Comparison of ENCODE assay signal across 19 cellular contexts in the genomic region with DNA sequence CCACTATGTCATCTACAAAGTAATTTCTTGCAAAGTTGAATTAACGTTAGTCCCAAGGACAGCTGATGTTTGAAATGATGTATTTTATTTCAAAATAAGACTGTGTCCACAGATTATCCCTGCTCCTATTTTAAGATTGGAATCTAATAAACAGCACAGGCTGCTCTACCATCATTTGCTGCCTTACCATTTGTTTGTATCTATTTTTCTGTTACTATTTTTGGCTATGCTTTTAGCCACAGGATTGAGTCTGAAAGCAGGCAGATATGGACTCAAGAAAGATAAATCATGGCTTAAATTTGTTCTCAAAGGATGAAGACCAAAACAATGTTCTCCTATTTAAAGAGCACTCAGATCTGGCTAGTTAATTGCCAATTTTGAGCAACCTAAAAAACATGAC.
DNase-seq lines count a peak whose midpoint lies in the region; ATAC-seq, FAIRE-seq and TF ChIP-seq lines count a peak whose summit lies in the region.
"Had no signal": no experiment of that assay in that cellular context is flagged by ENCODE, and none has a peak within 500 bp of the region (broad histone marks: within the 10 kb centered on the region; RNA-seq: fewer than 3 reads in every experiment).

No MANE protein-coding gene starts in this region.

- H2BK15ac ChIP-seq in H1 (ENCODE audit: low read length) = no peak overlapping the region

- FAIRE-seq in H1 (lab: Jason Lieb, UNC) = no peak

- peak overlapping the region in 2 of 3 experiments; percentile 15 to 73 for H3K4me3 Mint-ChIP-seq in nephron
- no peak overlapping the region for H3K4me3 Mint-ChIP-seq in T-helper 2 cell treated with Interferon-gamma antibody and Interleukin-4, amounts not matched to agents 5 μg/mL and 100 μg/mL, for 36 hours
- H3K4me3 Mint-ChIP-seq: CD4-positive, alpha-beta memory T cell had no signal

- no peak overlapping the region for H4K5ac ChIP-seq in H1 (ENCODE audit: insufficient read length, low read depth, low read length)

- no peak overlapping the region for H2BK12ac ChIP-seq in H1 (ENCODE audit: low read depth, low read length)

- H3K27ac Mint-ChIP-seq in nephron = peak overlapping the region; percentile 77 to 86 (median 84)
- no peak overlapping the region for H3K27ac Mint-ChIP-seq in T-helper 2 cell treated with Interferon-gamma antibody and Interleukin-4, amounts not matched to agents 5 μg/mL and 100 μg/mL, for 36 hours
- H3K27ac Mint-ChIP-seq: CD4-positive, alpha-beta memory T cell had no signal

- TF ChIP-seq RAD21 in H1 (IDR thresholded peaks at IDR 0.05 in 1 of 2, conservative IDR thresholded peaks at IDR 0.05 in 1 of 2; ENCODE audit: low read depth in 2 of 2, low read length in 2 of 2) = no peak

- H2BK120ac ChIP-seq in H1 (replicated peaks; ENCODE audit: low read depth, low read length) = no peak overlapping the region

- no peaks in the 10 kb centered on the region for H3K27me3 Mint-ChIP-seq in nephron (ENCODE audit: low read depth)
- H3K27me3 Mint-ChIP-seq in T-helper 2 cell treated with Interferon-gamma antibody and Interleukin-4, amounts not matched to agents 5 μg/mL and 100 μg/mL, for 36 hours (ENCODE audit: low read depth) = peaks cover 2% of the 10 kb centered on the region

- H2BK20ac ChIP-seq in H1 (ENCODE audit: low read length) = no peak overlapping the region

- TF ChIP-seq CTCF in H1 (IDR thresholded peaks at IDR 0.05; ENCODE audit: control extremely low read depth in 1 of 3, insufficient read depth in 1 of 3, low read depth in 1 of 3, low read length in 3 of 3) = no peak
- TF ChIP-seq CTCF in nephron (IDR thresholded peaks at IDR 0.05; ENCODE audit: unreplicated experiment in 3 of 3) = no peak

- H3K4me3 ChIP-seq in H1 (ENCODE audit: extremely low read depth in 1 of 4, insufficient read depth in 2 of 4, low read depth in 3 of 4, low read length in 4 of 4) = no peak overlapping the region
- H3K4me3 ChIP-seq: GM23248 had no signal

- POLR2A ChIA-PET in H1 (lab: Charles Lee; ENCODE audit: partially characterized antibody) = no interaction called here

- CTCF ChIA-PET in H1 (lab: Charles Lee; ENCODE audit: partially characterized antibody) = interaction anchor here (2.0 kb wide), 1 partner anchor 15 kb away, joined by 8 read pairs; no protein-coding TSS in a partner anchor

- no peak overlapping the region for H4K8ac ChIP-seq in H1 (ENCODE audit: extremely low read depth, insufficient read depth, low read length)

- H3K9me3 Mint-ChIP-seq in nephron = peaks cover 8% of the 10 kb centered on the region
- H3K9me3 Mint-ChIP-seq in T-helper 2 cell treated with Interferon-gamma antibody and Interleukin-4, amounts not matched to agents 5 μg/mL and 100 μg/mL, for 36 hours = no peaks in the 10 kb centered on the region

- peaks cover 37% of the 10 kb centered on the region for H3K4me1 Mint-ChIP-seq in nephron
- H3K4me1 Mint-ChIP-seq in T-helper 2 cell treated with Interferon-gamma antibody and Interleukin-4, amounts not matched to agents 5 μg/mL and 100 μg/mL, for 36 hours (ENCODE audit: low read depth) = no peaks in the 10 kb centered on the region
- H3K4me1 Mint-ChIP-seq: CD4-positive, alpha-beta memory T cell had no signal

- H3K27me3 ChIP-seq in H1 (replicated peaks in 1 of 4; ENCODE audit: control insufficient read depth in 3 of 4, extremely low read depth in 1 of 4, insufficient read depth in 3 of 4, low read length in 3 of 4) = no peaks in the 10 kb centered on the region
- H3K27me3 ChIP-seq: BE2C had no signal

- no peaks in the 10 kb centered on the region; the same call in 1 of the 2 replicates for H3K23me2 ChIP-seq in H1 (ENCODE audit: low read depth, low read length)

- no peak overlapping the region for H3K23ac ChIP-seq in H1 (ENCODE audit: insufficient read length)

- no peak for DNase-seq in H1 (ENCODE audit: low read depth in 1 of 2, low spot score in 2 of 2)
- DNase-seq in activated CD4-positive, alpha-beta T cell treated with anti-CD3 and anti-CD28 coated beads for 48 hours = no peak
- DNase-seq in activated naive CD4-positive, alpha-beta T cell treated with anti-CD3 and anti-CD28 coated beads, Interleukin-2, amount 50 U/mL, for 16 hours = no peak
- DNase-seq in T-helper 2 cell treated with Interferon-gamma antibody and Interleukin-4, amounts not matched to agents 5 μg/mL and 100 μg/mL, for 36 hours (ENCODE audit: low spot score) = no peak
- DNase-seq: BE2C; CD4-positive, alpha-beta memory T cell; GM23248; IMR-90; Karpas-422; NCI-H1105; NCI-H1694 treated with DMSO at 0.1 percent for 48 hours; NCI-H345; NCI-H526 treated with DMSO at 0.1 percent for 48 hours; NK-92 treated with Interleukin-12 subunit alpha and Interleukin-12 subunit beta, amount 100 ng/mL, for 24 hours; SHP77; SK-N-SH had no signal

- no peaks in the 10 kb centered on the region for H3K36me3 Mint-ChIP-seq in nephron (ENCODE audit: low read depth)
- H3K36me3 Mint-ChIP-seq in T-helper 2 cell treated with Interferon-gamma antibody and Interleukin-4, amounts not matched to agents 5 μg/mL and 100 μg/mL, for 36 hours (ENCODE audit: low read depth) = no peaks in the 10 kb centered on the region
- H3K36me3 Mint-ChIP-seq: CD4-positive, alpha-beta memory T cell had no signal

- H3K36me3 ChIP-seq in H1 (ENCODE audit: control insufficient read depth in 2 of 4, insufficient read depth in 4 of 4, low read length in 3 of 4) = no peaks in the 10 kb centered on the region
- H3K36me3 ChIP-seq: BE2C had no signal

- no peaks in the 10 kb centered on the region for H3K79me2 ChIP-seq in H1 (ENCODE audit: control insufficient read depth in 1 of 2, insufficient read depth in 2 of 2, low read length in 2 of 2)

- H4K91ac ChIP-seq in H1 (replicated peaks; ENCODE audit: insufficient read length, low read length) = no peak overlapping the region

- no peak overlapping the region for H2AK5ac ChIP-seq in H1 (ENCODE audit: low read depth, low read length)

- no peaks in the 10 kb centered on the region for H4K20me1 ChIP-seq in H1 (replicated peaks in 1 of 2; ENCODE audit: control insufficient read depth in 1 of 2, insufficient read depth in 2 of 2, low read length in 2 of 2)

- H3K56ac ChIP-seq in H1 (replicated peaks; ENCODE audit: insufficient read length, low read depth, low read length) = no peak overlapping the region

- ATAC-seq in HG02852 (IDR thresholded peaks at IDR 0.05; ENCODE audit: unreplicated experiment) (peak; percentile 7), GM18907 (IDR thresholded peaks at IDR 0.05; ENCODE audit: unreplicated experiment) (no peak)

- H3K4ac ChIP-seq in H1 (replicated peaks; ENCODE audit: insufficient read length, low read depth, low read length) = no peak overlapping the region

- no peak overlapping the region for H3K4me2 ChIP-seq in H1 (ENCODE audit: insufficient read depth in 1 of 2, low read depth in 2 of 2, low read length in 2 of 2)
- H3K4me2 ChIP-seq: SK-N-SH had no signal

- no peak overlapping the region for H3K27ac ChIP-seq in H1 (ENCODE audit: low read depth, low read length)
- H3K27ac ChIP-seq: GM23248 had no signal

- 83% methylated on average over 1 of the region's 1 CpG; no CpG with 5 or more reads in 1 of the 2 experiments for WGBS in H1 (ENCODE audit: extremely low coverage in 1 of 2, insufficient coverage in 1 of 2, insufficient read length in 1 of 2, insufficient replicate concordance in 2 of 2, low coverage in 1 of 2, low lambda C conversion rate in 2 of 2, missing lambda C conversion rate in 1 of 2), 2 experiments

- H3K79me1 ChIP-seq in H1 (ENCODE audit: low read depth, low read length) = no peaks in the 10 kb centered on the region

- no peak overlapping the region for H2BK5ac ChIP-seq in H1 (ENCODE audit: low read depth, low read length)

- no peaks in the 10 kb centered on the region for H3K4me1 ChIP-seq in H1 (replicated peaks in 1 of 4; ENCODE audit: control insufficient read depth in 3 of 4, insufficient read depth in 4 of 4, low read length in 3 of 4)
- H3K4me1 ChIP-seq: BE2C had no signal

- TF ChIP-seq POLR2A in H1 (IDR thresholded peaks at IDR 0.05; ENCODE audit: control extremely low read depth in 1 of 2, low read depth in 2 of 2, low read length in 2 of 2) = no peak

- no peak overlapping the region for H3K14ac ChIP-seq in H1 (ENCODE audit: insufficient read length)

- H3K9ac ChIP-seq in H1 (replicated peaks in 1 of 4; ENCODE audit: extremely low read depth in 1 of 4, low read depth in 3 of 4, low read length in 3 of 4) = no peak overlapping the region
- H3K9ac ChIP-seq: GM23248, SK-N-SH had no signal

- no peaks in the 10 kb centered on the region for H3K9me3 ChIP-seq in H1 (ENCODE audit: insufficient read depth in 2 of 2, low read depth in 1 of 2, low read length in 1 of 2)
- H3K9me3 ChIP-seq: BE2C, SK-N-SH had no signal

- TF ChIP-seq EP300 in H1 (IDR thresholded peaks at IDR 0.05; ENCODE audit: borderline replicate concordance in 1 of 2, low read depth in 2 of 2, low read length in 2 of 2) = no peak

- no peak overlapping the region for H3K18ac ChIP-seq in H1 (ENCODE audit: extremely low read depth, low read length)

- peak overlapping the region; percentile 47; the same call in 1 of the 2 replicates for H2AFZ ChIP-seq in H1 (ENCODE audit: low read length)
- H2AFZ ChIP-seq: GM23248 had no signal

TF ChIP-seq in H1, 55 proteins besides CTCF, POLR2A, EP300 and RAD21 (continues in another document):
- TF ChIP-seq EGR1 (IDR thresholded peaks at IDR 0.05; ENCODE audit: borderline replicate concordance, low read depth, low read length) (no peak), FOSL1 (IDR thresholded peaks at IDR 0.05; ENCODE audit: insufficient read depth, low read depth, low read length) (no peak), TBP (IDR thresholded peaks at IDR 0.05; ENCODE audit: low read depth, low read length) (no peak), YY1 (IDR thresholded peaks at IDR 0.05; ENCODE audit: low read depth, low read length) (no peak), CHD1 (IDR thresholded peaks at IDR 0.05; ENCODE audit: low read depth, low read length) (no peak), CEBPB (IDR thresholded peaks at IDR 0.05; ENCODE audit: low read depth, low read length) (no peak)
- TF ChIP-seq, protein P1, sequence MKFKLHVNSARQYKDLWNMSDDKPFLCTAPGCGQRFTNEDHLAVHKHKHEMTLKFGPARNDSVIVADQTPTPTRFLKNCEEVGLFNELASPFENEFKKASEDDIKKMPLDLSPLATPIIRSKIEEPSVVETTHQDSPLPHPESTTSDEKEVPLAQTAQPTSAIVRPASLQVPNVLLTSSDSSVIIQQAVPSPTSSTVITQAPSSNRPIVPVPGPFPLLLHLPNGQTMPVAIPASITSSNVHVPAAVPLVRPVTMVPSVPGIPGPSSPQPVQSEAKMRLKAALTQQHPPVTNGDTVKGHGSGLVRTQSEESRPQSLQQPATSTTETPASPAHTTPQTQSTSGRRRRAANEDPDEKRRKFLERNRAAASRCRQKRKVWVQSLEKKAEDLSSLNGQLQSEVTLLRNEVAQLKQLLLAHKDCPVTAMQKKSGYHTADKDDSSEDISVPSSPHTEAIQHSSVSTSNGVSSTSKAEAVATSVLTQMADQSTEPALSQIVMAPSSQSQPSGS (IDR thresholded peaks at IDR 0.05; ENCODE audit: low read length) = no peak
- TF ChIP-seq, protein P2, sequence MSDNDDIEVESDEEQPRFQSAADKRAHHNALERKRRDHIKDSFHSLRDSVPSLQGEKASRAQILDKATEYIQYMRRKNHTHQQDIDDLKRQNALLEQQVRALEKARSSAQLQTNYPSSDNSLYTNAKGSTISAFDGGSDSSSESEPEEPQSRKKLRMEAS (IDR thresholded peaks at IDR 0.05) = no peak
